Comparison of ENCODE assay signal across 13 cellular contexts in genomic region chr15:90609254-90610185, GRCh38.
DNase-seq lines count a peak whose midpoint lies in the region; ATAC-seq and TF ChIP-seq lines count a peak whose summit lies in the region.
"Had no signal": no experiment of that assay in that cellular context is flagged by ENCODE, and none has a peak within 500 bp of the region (broad histone marks: within the 10 kb centered on the region; RNA-seq: fewer than 3 reads in every experiment).

No MANE protein-coding gene starts in this region.

- no peaks in the 10 kb centered on the region for H3K9me3 ChIP-seq in Caco-2
- H3K9me3 ChIP-seq in gastroesophageal sphincter, result no peaks in the 10 kb centered on the region

- H3K4me1 ChIP-seq in Caco-2 (peaks cover 12% of the 10 kb centered on the region), gastroesophageal sphincter (peaks cover 4 to 62% (median 13%) of the 10 kb centered on the region in 3 donors)

- no peaks in the 10 kb centered on the region for H3K9me3 Mint-ChIP-seq in Caco-2 (ENCODE audit: unreplicated experiment)

- peak overlapping the region; percentile 4 for H3K4me3 Mint-ChIP-seq in Caco-2 (ENCODE audit: unreplicated experiment)
- H3K4me3 Mint-ChIP-seq: activated CD8-positive, alpha-beta memory T cell treated with anti-CD3 and anti-CD28 coated beads, Interleukin-2, amount 10 ng/mL, durations not matched to agents 7 days and 5 days had no signal

- CTCF ChIA-PET in Caco-2 (lab: Charles Lee), result interaction anchor here (1.0 kb wide), 1 partner anchor 276 kb away, joined by 3 read pairs; no protein-coding TSS in a partner anchor

- no peaks in the 10 kb centered on the region for H3K36me3 ChIP-seq in Caco-2 (ENCODE audit: control insufficient read depth, insufficient read depth, low read length)
- H3K36me3 ChIP-seq in gastroesophageal sphincter, result peaks cover 0 to 49% of the 10 kb centered on the region in 2 donors

- no peak for ATAC-seq in gastroesophageal sphincter
- ATAC-seq in sciatic nerve, result peak; percentile 23
- ATAC-seq: activated CD8-positive, alpha-beta memory T cell treated with anti-CD3 and anti-CD28 coated beads, Interleukin-2, amount 10 ng/mL, durations not matched to agents 7 days and 5 days had no signal

- no TSS peak for BruUV-seq in Caco-2 (replicated peaks; lab: Mats Ljungman, UMichigan)

- WGBS in gastroesophageal sphincter (ENCODE audit: low coverage in 1 of 2), 2 donors, result 19 to 20% methylated on average over 5 of the region's 5 CpGs

- POLR2A ChIA-PET in Caco-2 (lab: Charles Lee), result no interaction called here

- no peak for TF ChIP-seq EP300 in gastroesophageal sphincter (IDR thresholded peaks at IDR 0.05)

- H3K4me1 Mint-ChIP-seq in Caco-2 (ENCODE audit: low read depth, unreplicated experiment), result peaks cover 17% of the 10 kb centered on the region

- H3K27me3 ChIP-seq in Caco-2 (replicated peaks; ENCODE audit: control insufficient read depth, insufficient read depth, low read length) (no peaks in the 10 kb centered on the region), gastroesophageal sphincter (no peaks in the 10 kb centered on the region)

- no peak for TF ChIP-seq POLR2A in gastroesophageal sphincter (IDR thresholded peaks at IDR 0.05)

- TF ChIP-seq CTCF in Caco-2 (IDR thresholded peaks at IDR 0.05; ENCODE audit: insufficient read depth in 1 of 2, low read depth in 1 of 2, low read length in 1 of 2, severe bottlenecking in 1 of 2, unreplicated experiment in 1 of 2), result no peak
- no peak for TF ChIP-seq CTCF in gastroesophageal sphincter (IDR thresholded peaks at IDR 0.05)

- no peak overlapping the region for H3K27ac Mint-ChIP-seq in Caco-2 (ENCODE audit: unreplicated experiment)
- H3K27ac Mint-ChIP-seq: activated CD8-positive, alpha-beta memory T cell treated with anti-CD3 and anti-CD28 coated beads, Interleukin-2, amount 10 ng/mL, durations not matched to agents 7 days and 5 days had no signal

- peak overlapping the region; percentile 67 to 83 (median 78) for H3K27ac ChIP-seq in gastroesophageal sphincter
- H3K27ac ChIP-seq: epithelial cell of prostate had no signal

- intact Hi-C loops in Caco-2 (cut with micrococcal nuclease; ENCODE audit: unreplicated experiment), result no loop called here
- intact Hi-C loops in sciatic nerve (cut with DNase I), result no loop called here

- H3K36me3 Mint-ChIP-seq in Caco-2 (ENCODE audit: insufficient read depth, unreplicated experiment), result peaks cover 13% of the 10 kb centered on the region

- no peaks in the 10 kb centered on the region for H3K27me3 Mint-ChIP-seq in Caco-2 (ENCODE audit: insufficient read depth, unreplicated experiment)
- H3K27me3 Mint-ChIP-seq: activated CD8-positive, alpha-beta memory T cell treated with anti-CD3 and anti-CD28 coated beads, Interleukin-2, amount 10 ng/mL, durations not matched to agents 7 days and 5 days had no signal

- H3K4me3 ChIP-seq in Caco-2 (ENCODE audit: low read depth, low read length) (no peak overlapping the region), gastroesophageal sphincter (no peak overlapping the region)

- DNase-seq in Caco-2 (no peak), HuH-7.5 (ENCODE audit: low spot score) (peak; percentile 53), sciatic nerve (ENCODE audit: low spot score) (no peak), NCI-H2227 treated with DMSO at 0.1 percent for 48 hours (lab: John Stamatoyannopoulos, UW) (no peak), hypothalamus (lab: John Stamatoyannopoulos, UW) (no peak), DMS114 treated with DMSO at 0.1 percent for 48 hours (lab: John Stamatoyannopoulos, UW; ENCODE audit: unreplicated experiment) (no peak), UCSD-AML1 (lab: John Stamatoyannopoulos, UW; ENCODE audit: unreplicated experiment) (no peak)
- DNase-seq: activated CD8-positive, alpha-beta memory T cell treated with anti-CD3 and anti-CD28 coated beads, Interleukin-2, amount 10 ng/mL, durations not matched to agents 7 days and 5 days; COR-L47; kidney glomerular epithelial cell; NK-92 treated with Interleukin-12 subunit alpha and Interleukin-12 subunit beta, amount 100 ng/mL, for 24 hours had no signal
